1 cellular context compared by ENCODE assay signal in the genomic region with DNA sequence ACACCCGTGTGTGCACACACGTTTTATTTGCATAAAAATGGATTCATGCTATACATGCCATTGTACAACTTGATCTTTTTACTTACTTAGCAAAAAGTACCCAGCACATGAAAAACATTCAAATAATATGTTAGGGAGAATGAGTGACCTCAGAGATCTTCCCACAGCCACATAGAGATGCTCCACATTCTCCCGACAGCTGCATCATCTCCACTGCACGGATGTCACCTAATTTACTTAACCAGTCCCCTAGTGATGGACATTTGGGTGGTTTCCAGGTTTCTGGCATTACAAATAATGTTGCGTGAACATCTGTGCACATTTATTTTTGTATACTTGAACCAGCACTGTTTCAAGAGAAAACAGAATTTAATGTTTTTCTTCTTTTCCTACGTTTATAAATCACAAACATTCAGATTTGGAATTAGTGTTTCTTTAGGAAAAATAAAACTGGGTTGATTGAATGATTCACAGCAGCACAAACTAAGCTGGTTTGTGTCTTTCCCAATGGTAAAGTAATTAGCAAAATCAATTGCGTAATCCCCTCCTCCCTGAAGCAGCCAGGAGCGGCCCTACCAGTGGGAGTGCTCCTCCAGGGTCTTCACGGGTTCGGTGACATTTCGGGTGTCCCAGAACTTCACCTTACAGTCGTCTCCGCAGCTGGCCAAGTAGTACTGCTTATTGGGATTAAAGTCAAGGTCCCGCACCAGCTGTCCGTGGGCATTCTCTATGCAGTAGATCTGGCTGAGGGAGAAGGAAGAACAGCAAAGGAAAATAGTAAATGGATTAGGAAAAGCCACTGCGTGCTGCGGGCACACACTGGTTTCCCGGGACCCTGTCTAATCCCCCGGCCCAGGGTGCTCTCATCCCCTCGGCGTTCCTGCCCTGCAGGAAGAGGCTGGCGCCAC.
TF ChIP-seq lines count a peak whose summit lies in the region.

No MANE protein-coding gene starts in this region.

TF ChIP-seq in SK-N-SH, 30 proteins besides CTCF, POLR2A, EP300 and RAD21 (continued from another document):
- TF ChIP-seq, protein P1, sequence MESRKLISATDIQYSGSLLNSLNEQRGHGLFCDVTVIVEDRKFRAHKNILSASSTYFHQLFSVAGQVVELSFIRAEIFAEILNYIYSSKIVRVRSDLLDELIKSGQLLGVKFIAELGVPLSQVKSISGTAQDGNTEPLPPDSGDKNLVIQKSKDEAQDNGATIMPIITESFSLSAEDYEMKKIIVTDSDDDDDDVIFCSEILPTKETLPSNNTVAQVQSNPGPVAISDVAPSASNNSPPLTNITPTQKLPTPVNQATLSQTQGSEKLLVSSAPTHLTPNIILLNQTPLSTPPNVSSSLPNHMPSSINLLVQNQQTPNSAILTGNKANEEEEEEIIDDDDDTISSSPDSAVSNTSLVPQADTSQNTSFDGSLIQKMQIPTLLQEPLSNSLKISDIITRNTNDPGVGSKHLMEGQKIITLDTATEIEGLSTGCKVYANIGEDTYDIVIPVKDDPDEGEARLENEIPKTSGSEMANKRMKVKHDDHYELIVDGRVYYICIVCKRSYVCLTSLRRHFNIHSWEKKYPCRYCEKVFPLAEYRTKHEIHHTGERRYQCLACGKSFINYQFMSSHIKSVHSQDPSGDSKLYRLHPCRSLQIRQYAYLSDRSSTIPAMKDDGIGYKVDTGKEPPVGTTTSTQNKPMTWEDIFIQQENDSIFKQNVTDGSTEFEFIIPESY (IDR thresholded peaks at IDR 0.05; ENCODE audit: borderline replicate concordance, low read depth), result no peak
- TF ChIP-seq RXRA (IDR thresholded peaks at IDR 0.05; ENCODE audit: borderline replicate concordance, low read depth) (no peak), YY1 (IDR thresholded peaks at IDR 0.05; ENCODE audit: low read depth) (no peak), ELF1 (IDR thresholded peaks at IDR 0.05) (no peak), CHD2 (IDR thresholded peaks at IDR 0.05; ENCODE audit: low read length, partially characterized antibody) (no peak), TAF1 (IDR thresholded peaks at IDR 0.05; ENCODE audit: borderline replicate concordance, low read depth, low read length) (no peak), MXI1 (IDR thresholded peaks at IDR 0.05; ENCODE audit: low read depth, low read length) (no peak), NRF1 (IDR thresholded peaks at IDR 0.05; ENCODE audit: low read depth, low read length) (no peak), FOSL2 (IDR thresholded peaks at IDR 0.05; ENCODE audit: borderline replicate concordance, low read depth) (no peak), GABPA (IDR thresholded peaks at IDR 0.05; ENCODE audit: low read depth) (no peak), FOXJ3 (CRISPR knock-in tag; IDR thresholded peaks at IDR 0.05) (no peak)
- TF ChIP-seq, protein P2, sequence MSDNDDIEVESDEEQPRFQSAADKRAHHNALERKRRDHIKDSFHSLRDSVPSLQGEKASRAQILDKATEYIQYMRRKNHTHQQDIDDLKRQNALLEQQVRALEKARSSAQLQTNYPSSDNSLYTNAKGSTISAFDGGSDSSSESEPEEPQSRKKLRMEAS (IDR thresholded peaks at IDR 0.05; ENCODE audit: low read depth), result no peak
- TF ChIP-seq, protein P3, sequence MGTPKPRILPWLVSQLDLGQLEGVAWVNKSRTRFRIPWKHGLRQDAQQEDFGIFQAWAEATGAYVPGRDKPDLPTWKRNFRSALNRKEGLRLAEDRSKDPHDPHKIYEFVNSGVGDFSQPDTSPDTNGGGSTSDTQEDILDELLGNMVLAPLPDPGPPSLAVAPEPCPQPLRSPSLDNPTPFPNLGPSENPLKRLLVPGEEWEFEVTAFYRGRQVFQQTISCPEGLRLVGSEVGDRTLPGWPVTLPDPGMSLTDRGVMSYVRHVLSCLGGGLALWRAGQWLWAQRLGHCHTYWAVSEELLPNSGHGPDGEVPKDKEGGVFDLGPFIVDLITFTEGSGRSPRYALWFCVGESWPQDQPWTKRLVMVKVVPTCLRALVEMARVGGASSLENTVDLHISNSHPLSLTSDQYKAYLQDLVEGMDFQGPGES (IDR thresholded peaks at IDR 0.05; ENCODE audit: low read depth, low read length), result no peak
